In genomic region chr2:104685591-104685990, GRCh38 we compare ENCODE assay signal across 14 cellular contexts.
DNase-seq lines count a peak whose midpoint lies in the region; FAIRE-seq and TF ChIP-seq lines count a peak whose summit lies in the region.
"Had no signal": no experiment of that assay in that cellular context is flagged by ENCODE, and none has a peak within 500 bp of the region (broad histone marks: within the 10 kb centered on the region; RNA-seq: fewer than 3 reads in every experiment).

No MANE protein-coding gene starts in this region.

- no peak overlapping the region for H3K27ac ChIP-seq in RWPE1
- H3K27ac ChIP-seq in trophoblast cell (ENCODE audit: low read depth, low read length): no peak overlapping the region

- no peak overlapping the region for H3K18ac ChIP-seq in trophoblast cell (ENCODE audit: low read length)

- no peak overlapping the region for H2BK5ac ChIP-seq in trophoblast cell (ENCODE audit: low read depth, low read length, poor library complexity)

- FAIRE-seq in urothelium cell line (lab: Jason Lieb, UNC): no peak
- FAIRE-seq: A204.1, GM12878, GM18507, GM19239 had no signal

- no peaks in the 10 kb centered on the region for H3K9me3 ChIP-seq in trophoblast cell (ENCODE audit: insufficient read depth, low read depth, low read length)

- no peak overlapping the region for H3K23ac ChIP-seq in trophoblast cell (ENCODE audit: low read length)

- CTCF ChIA-PET in RWPE1 (lab: Yijun Ruan, JAX): interaction anchor here (0.6 kb wide), 1 partner anchor 1052 kb away, joined by 3 read pairs; no protein-coding TSS in a partner anchor

- no peak overlapping the region for H2BK120ac ChIP-seq in trophoblast cell (ENCODE audit: insufficient read depth, low read length, poor library complexity)

- no peak overlapping the region for H4K91ac ChIP-seq in trophoblast cell (ENCODE audit: low read depth, low read length)

- H2BK12ac ChIP-seq in trophoblast cell (ENCODE audit: low read length): no peak overlapping the region

- H2AFZ ChIP-seq in trophoblast cell (ENCODE audit: insufficient read depth, low read length, poor library complexity): no peak overlapping the region

- no peak overlapping the region for H3K14ac ChIP-seq in trophoblast cell (ENCODE audit: low read length)

- no peaks in the 10 kb centered on the region for H3K4me1 ChIP-seq in trophoblast cell (ENCODE audit: control insufficient read depth in 1 of 2, insufficient read depth in 2 of 2, low read length in 2 of 2)

- H3K4me3 ChIP-seq in LNCaP clone FGC (ENCODE audit: low read depth, low read length) (no peak overlapping the region), trophoblast cell (ENCODE audit: low read depth, low read length) (no peak overlapping the region)
- H3K4me3 ChIP-seq: GM12878 had no signal

- no peak overlapping the region for H4K8ac ChIP-seq in trophoblast cell (ENCODE audit: low read depth, low read length)

- H3K4ac ChIP-seq in trophoblast cell (ENCODE audit: low read depth, low read length): no peak overlapping the region

- intact Hi-C loops in head of caudate nucleus (cut with DNase I): no loop called here

- POLR2A ChIA-PET in RWPE1 (lab: Yijun Ruan, JAX; ENCODE audit: low non-redundant PET): no interaction called here

- H3K79me1 ChIP-seq in trophoblast cell (ENCODE audit: low read length): no peaks in the 10 kb centered on the region

- H3K79me2 ChIP-seq in trophoblast cell (ENCODE audit: control insufficient read depth, insufficient read depth, low read length, poor library complexity): no peaks in the 10 kb centered on the region

- TF ChIP-seq CTCF in LNCaP clone FGC (IDR thresholded peaks at IDR 0.05; ENCODE audit: control insufficient read depth, extremely low read depth, insufficient read depth) (no peak), RWPE1 (conservative IDR thresholded peaks at IDR 0.05; ENCODE audit: low read depth) (no peak)

- WGBS in trophoblast cell (ENCODE audit: extremely low coverage, insufficient coverage, insufficient read length): no CpG with 5 or more reads among the region's 4 CpGs

- H3K36me3 ChIP-seq in trophoblast cell (ENCODE audit: control insufficient read depth in 1 of 2, insufficient read depth in 2 of 2, low read length in 2 of 2): no peaks in the 10 kb centered on the region

- DNase-seq in LNCaP clone FGC (ENCODE audit: low read depth): peak; percentile 25
- DNase-seq in RWPE1 (ENCODE audit: low spot score): peak; percentile 5
- peak in 39 of 42 donors; percentile 24 to 91 (median 65) for DNase-seq in head of caudate nucleus
- DNase-seq in urothelium cell line (ENCODE audit: low spot score): peak; percentile 33
- no peak for DNase-seq in HuH-7.5 (ENCODE audit: low spot score)
- no peak for DNase-seq in trophoblast cell
- no peak for DNase-seq in GM03348 (ENCODE audit: low spot score)
- DNase-seq: CD4-positive, alpha-beta T cell; GOT3; H9 had no signal

- H3K4me2 ChIP-seq in trophoblast cell (ENCODE audit: low read length): no peak overlapping the region

- no peaks in the 10 kb centered on the region for H3K27me3 ChIP-seq in trophoblast cell (ENCODE audit: insufficient read depth, low read length)

- H2AK5ac ChIP-seq in trophoblast cell (ENCODE audit: low read length): no peak overlapping the region

- no peak overlapping the region for H4K12ac ChIP-seq in trophoblast cell (ENCODE audit: low read depth, low read length)

- H3K9ac ChIP-seq in trophoblast cell (ENCODE audit: low read length): no peak overlapping the region

Comparison
In these comparisons a context has a peak if more than half of its experiments do, and no peak if none do; other contexts are left out.
1. DNase-seq: peak in LNCaP clone FGC (single experiment), RWPE1 (single experiment), head of caudate nucleus (39 of 42) and urothelium cell line (single experiment); none in HuH-7.5 (single experiment), trophoblast cell (0 of 2) and GM03348 (single experiment).